Comparison of ENCODE assay signal across 24 cellular contexts in genomic region chr22:29011868-29012428, GRCh38. TPM values are rescaled to one million over a fixed set of nuclear protein-coding genes. Genes with fewer than 3 reads are reported as not detected.
DNase-seq lines count a peak whose midpoint lies in the region; ATAC-seq, FAIRE-seq and TF ChIP-seq lines count a peak whose summit lies in the region.
"Had no signal": no experiment of that assay in that cellular context is flagged by ENCODE, and none has a peak within 500 bp of the region (broad histone marks: within the 10 kb centered on the region; RNA-seq: fewer than 3 reads in every experiment).

No MANE protein-coding gene starts in this region.

- no peak overlapping the region for H4K91ac ChIP-seq in H1 (replicated peaks; ENCODE audit: insufficient read length, low read length)

- POLR2A ChIA-PET in WTC11 (lab: Charles Lee) (interaction anchor here (0.6 kb wide), 1 partner anchor 8 kb away, joined by 3 read pairs; no protein-coding TSS in a partner anchor), H1 (lab: Charles Lee; ENCODE audit: partially characterized antibody) (interaction anchor here (1.0 to 1.5 kb wide), 2 partner anchors 9 to 94 kb away, joined by 3 to 6 read pairs; no protein-coding TSS in a partner anchor)

- 0 out of 2 replicates have a peak overlapping the region, but pooled peaks have one; percentile 33 for H2AK5ac ChIP-seq in H1 (ENCODE audit: low read depth, low read length)

- peaks cover 7% of the 10 kb centered on the region; the same call in 1 of the 2 replicates for H3K36me3 Mint-ChIP-seq in WTC11

- no peak for TF ChIP-seq EP300 in H1 (IDR thresholded peaks at IDR 0.05; ENCODE audit: borderline replicate concordance in 1 of 2, low read depth in 2 of 2, low read length in 2 of 2)

- peak overlapping the region; percentile 8 for H4K5ac ChIP-seq in H1 (ENCODE audit: insufficient read length, low read depth, low read length)

- H3K27ac ChIP-seq in H1 (ENCODE audit: low read depth, low read length) (no peak overlapping the region), temporal lobe (ENCODE audit: low read depth, low read length) (peak overlapping the region; percentile 54)
- H3K27ac ChIP-seq: neutrophil, uterus had no signal

- H3K9me3 ChIP-seq in H1 (ENCODE audit: insufficient read depth in 2 of 2, low read depth in 1 of 2, low read length in 1 of 2) (no peaks in the 10 kb centered on the region), mucosa of stomach (ENCODE audit: control insufficient read depth, low read length) (no peaks in the 10 kb centered on the region)
- H3K9me3 ChIP-seq: neutrophil, SK-N-SH, uterus had no signal

- peaks cover 79% of the 10 kb centered on the region for H3K4me1 Mint-ChIP-seq in WTC11

- no peak for FAIRE-seq in H1 (lab: Jason Lieb, UNC)
- FAIRE-seq: colon, endometrium, H54 had no signal

- no peak overlapping the region for H2BK5ac ChIP-seq in H1 (ENCODE audit: low read depth, low read length)

- 0 out of 8 replicates have a peak, but pooled peaks cover 0 to 3% (median 0%) of the 10 kb centered on the region in 4 experiments for H3K36me3 ChIP-seq in H1 (ENCODE audit: control insufficient read depth in 2 of 4, insufficient read depth in 4 of 4, low read length in 3 of 4)
- no peaks in the 10 kb centered on the region for H3K36me3 ChIP-seq in mucosa of stomach (ENCODE audit: control insufficient read depth, insufficient read depth, low read length)
- H3K36me3 ChIP-seq: neutrophil, uterus had no signal

- no peaks in the 10 kb centered on the region for H3K27me3 Mint-ChIP-seq in WTC11 (ENCODE audit: low read depth)

- H3K23ac ChIP-seq in H1 (ENCODE audit: insufficient read length), result no peak overlapping the region

- WGBS in H1 (ENCODE audit: extremely low coverage in 1 of 2, insufficient coverage in 1 of 2, insufficient read length in 1 of 2, insufficient replicate concordance in 2 of 2, low coverage in 1 of 2, low lambda C conversion rate in 2 of 2, missing lambda C conversion rate in 1 of 2), 2 experiments, result 80% methylated on average over 8 of the region's 8 CpGs; no CpG with 5 or more reads in 1 of the 2 experiments

- peaks cover 5 to 25% (median 10%) of the 10 kb centered on the region in 4 experiments; a peak in 5 of 7 replicates for H3K4me1 ChIP-seq in H1 (replicated peaks in 1 of 4; ENCODE audit: control insufficient read depth in 3 of 4, insufficient read depth in 4 of 4, low read length in 3 of 4)
- H3K4me1 ChIP-seq in mucosa of stomach (ENCODE audit: control insufficient read depth, insufficient read depth, low read length), result peaks cover 25% of the 10 kb centered on the region

- no peak overlapping the region for H2BK12ac ChIP-seq in H1 (ENCODE audit: low read depth, low read length)

- no peak overlapping the region for H3K14ac ChIP-seq in H1 (ENCODE audit: insufficient read length)

- H3K9ac ChIP-seq in H1 (replicated peaks in 1 of 4; ENCODE audit: extremely low read depth in 1 of 4, low read depth in 3 of 4, low read length in 3 of 4), result no peak overlapping the region
- H3K9ac ChIP-seq in mucosa of stomach (ENCODE audit: low read length), result peak overlapping the region; percentile 35
- H3K9ac ChIP-seq: SK-N-SH had no signal

- peaks cover 2 to 58% of the 10 kb centered on the region in 2 experiments; a peak in 2 of 4 replicates for H3K79me2 ChIP-seq in H1 (ENCODE audit: control insufficient read depth in 1 of 2, insufficient read depth in 2 of 2, low read length in 2 of 2)

- DNase-seq in WTC11 (ENCODE audit: low spot score) (no peak), H1 (ENCODE audit: low read depth in 1 of 2, low spot score in 2 of 2) (no peak), islet precursor cell (no peak), SIG-M5 (lab: John Stamatoyannopoulos, UW) (no peak), cerebellar nuclear complex (lab: John Stamatoyannopoulos, UW) (no peak)
- DNase-seq: activated CD4-positive, alpha-beta T cell treated with anti-CD3 and anti-CD28 coated beads, Interleukin-2, amount 50 U/mL, for 1 hour; EL; NCI-H1694; NCI-H526 treated with DMSO at 0.1 percent for 48 hours; retina; SK-N-SH; stimulated activated naive CD8-positive, alpha-beta T cell treated with anti-CD3 and anti-CD28 coated beads, Interleukin-15, amount 100 ng/mL, for 72 hours; uterus had no signal

- no peaks in the 10 kb centered on the region; a peak in 1 of 7 replicates for H3K27me3 ChIP-seq in H1 (replicated peaks in 1 of 4; ENCODE audit: control insufficient read depth in 3 of 4, extremely low read depth in 1 of 4, insufficient read depth in 3 of 4, low read length in 3 of 4)
- H3K27me3 ChIP-seq in mucosa of stomach (ENCODE audit: control insufficient read depth, insufficient read depth, low read length), result no peaks in the 10 kb centered on the region
- H3K27me3 ChIP-seq: uterus had no signal

- H3K56ac ChIP-seq in H1 (replicated peaks; ENCODE audit: insufficient read length, low read depth, low read length), result no peak overlapping the region

- no peak overlapping the region for H4K8ac ChIP-seq in H1 (ENCODE audit: extremely low read depth, insufficient read depth, low read length)

- peaks cover 3% of the 10 kb centered on the region; the same call in 1 of the 2 replicates for H3K79me1 ChIP-seq in H1 (ENCODE audit: low read depth, low read length)

- H3K23me2 ChIP-seq in H1 (ENCODE audit: low read depth, low read length), result no peaks in the 10 kb centered on the region

- TF ChIP-seq POLR2A in H1 (IDR thresholded peaks at IDR 0.05; ENCODE audit: control extremely low read depth in 1 of 2, low read depth in 2 of 2, low read length in 2 of 2) (no peak), GM18505 (IDR thresholded peaks at IDR 0.05; ENCODE audit: borderline replicate concordance, extremely low read depth, insufficient read depth, insufficient read length) (no peak)

- 0 out of 4 replicates have a peak overlapping the region, but pooled peaks of 1 of the 2 experiments have one; percentile 3 for H3K4me2 ChIP-seq in H1 (ENCODE audit: insufficient read depth in 1 of 2, low read depth in 2 of 2, low read length in 2 of 2)
- H3K4me2 ChIP-seq: SK-N-SH had no signal

- peak overlapping the region; percentile 81 for H3K27ac Mint-ChIP-seq in WTC11
- H3K27ac Mint-ChIP-seq: activated naive CD8-positive, alpha-beta T cell; activated T-helper 17 cell treated with anti-CD3 and anti-CD28 coated beads, Interleukin-2, amount 50 U/mL, for 72 hours; stimulated activated naive CD8-positive, alpha-beta T cell treated with anti-CD3 and anti-CD28 coated beads, Interleukin-15, amount 100 ng/mL, for 72 hours had no signal

- no peak overlapping the region for H3K4me3 Mint-ChIP-seq in WTC11
- H3K4me3 Mint-ChIP-seq: activated naive CD8-positive, alpha-beta T cell; activated T-helper 17 cell treated with anti-CD3 and anti-CD28 coated beads, Interleukin-2, amount 50 U/mL, for 72 hours; stimulated activated naive CD8-positive, alpha-beta T cell treated with anti-CD3 and anti-CD28 coated beads, Interleukin-15, amount 100 ng/mL, for 72 hours had no signal

- TF ChIP-seq RAD21 in H1 (IDR thresholded peaks at IDR 0.05 in 1 of 2, conservative IDR thresholded peaks at IDR 0.05 in 1 of 2; ENCODE audit: low read depth in 2 of 2, low read length in 2 of 2), result no peak

- no peaks in the 10 kb centered on the region; the same call in 1 of the 2 replicates for H3K9me3 Mint-ChIP-seq in WTC11
- H3K9me3 Mint-ChIP-seq: activated T-helper 17 cell treated with anti-CD3 and anti-CD28 coated beads, Interleukin-2, amount 50 U/mL, for 72 hours; stimulated activated naive CD8-positive, alpha-beta T cell treated with anti-CD3 and anti-CD28 coated beads, Interleukin-15, amount 100 ng/mL, for 72 hours had no signal

- no peak overlapping the region for H2BK120ac ChIP-seq in H1 (replicated peaks; ENCODE audit: low read depth, low read length)

- H2AFZ ChIP-seq in H1 (ENCODE audit: low read length), result no peak overlapping the region

- ATAC-seq in WTC11 (no peak), GM18505 (IDR thresholded peaks at IDR 0.05; ENCODE audit: unreplicated experiment) (no peak)
- ATAC-seq: activated T-helper 17 cell treated with anti-CD3 and anti-CD28 coated beads, Interleukin-2, amount 50 U/mL, for 72 hours; stimulated activated naive CD8-positive, alpha-beta T cell treated with anti-CD3 and anti-CD28 coated beads, Interleukin-15, amount 100 ng/mL, for 72 hours had no signal

- H3K4me3 ChIP-seq in H1 (ENCODE audit: extremely low read depth in 1 of 4, insufficient read depth in 2 of 4, low read depth in 3 of 4, low read length in 4 of 4) (no peak overlapping the region), mucosa of stomach (ENCODE audit: low read length) (no peak overlapping the region)
- H3K4me3 ChIP-seq: uterus had no signal

- CTCF ChIA-PET in WTC11 (lab: Charles Lee), result interaction anchor here (2.0 kb wide), 1 partner anchor 29 kb away, joined by 9 read pairs; no protein-coding TSS in a partner anchor
- CTCF ChIA-PET in H1 (lab: Charles Lee; ENCODE audit: partially characterized antibody), result interaction anchor here (0.5 to 5.2 kb wide), 6 partner anchors 17 to 198 kb away, joined by 3 to 37 read pairs (median 4); no protein-coding TSS in a partner anchor

- no peak for TF ChIP-seq CTCF in WTC11 (IDR thresholded peaks at IDR 0.05)
- no peak for TF ChIP-seq CTCF in H1 (IDR thresholded peaks at IDR 0.05; ENCODE audit: control extremely low read depth in 1 of 3, insufficient read depth in 1 of 3, low read depth in 1 of 3, low read length in 3 of 3)

- H2BK15ac ChIP-seq in H1 (ENCODE audit: low read length), result no peak overlapping the region

- H2BK20ac ChIP-seq in H1 (ENCODE audit: low read length), result no peak overlapping the region

- no peak overlapping the region for H3K18ac ChIP-seq in H1 (ENCODE audit: extremely low read depth, low read length)

- peaks cover 0 to 2% of the 10 kb centered on the region in 2 experiments for H4K20me1 ChIP-seq in H1 (replicated peaks in 1 of 2; ENCODE audit: control insufficient read depth in 1 of 2, insufficient read depth in 2 of 2, low read length in 2 of 2)

- no peak overlapping the region for H3K4ac ChIP-seq in H1 (replicated peaks; ENCODE audit: insufficient read length, low read depth, low read length)

TF ChIP-seq in WTC11, 78 proteins besides CTCF, POLR2A, EP300 and RAD21 (continues in another document):
- TF ChIP-seq SMAD3 (CRISPR knock-in tag; IDR thresholded peaks at IDR 0.05; ENCODE audit: borderline replicate concordance) (no peak), NFE2L1 (CRISPR knock-in tag; IDR thresholded peaks at IDR 0.05) (no peak)

TF ChIP-seq in H1, 55 proteins besides CTCF, POLR2A, EP300 and RAD21 (continues in another document):
- no peak for TF ChIP-seq JUN (IDR thresholded peaks at IDR 0.05; ENCODE audit: low read depth, low read length)

RNA-seq across cellular contexts. Expression of gene C22orf31, which starts 49.7 kb away (rescaled TPM):
- total RNA-seq in WTC11 (2021) (not detected in 3 replicates), temporal lobe (not detected)
- not detected in 2 replicates for total RNA-seq in H1 (2021; fragmentation: NEBNext Ultra II Directional; extraction: Animal tissue kit (Norgen Biotek cat#: 25700))
- not detected in 2 replicates for polyA plus RNA-seq in H1 (2011; rRNA removed)
- polyA plus RNA-seq in H1 (2011; cell fraction: cytosol; rRNA removed), result not detected
- not detected for polyA plus RNA-seq in H1 (2011; cell fraction: nucleus; rRNA removed)
- not detected in 4 replicates for polyA plus RNA-seq in H1 (2012, experiment 1 of 2)
- polyA plus RNA-seq in H1 (2012, experiment 2 of 2), result not detected
- polyA plus RNA-seq in H1 (2013, experiment 1 of 2), result not detected
- polyA plus RNA-seq in H1 (2013, experiment 2 of 2), result not detected
- polyA minus RNA-seq in H1 (2011; rRNA and poly(A)+ RNA removed), result not detected in 2 replicates
- polyA minus RNA-seq in H1 (2011; cell fraction: cytosol; rRNA and poly(A)+ RNA removed), result not detected
- not detected for polyA minus RNA-seq in H1 (2011; cell fraction: nucleus; rRNA and poly(A)+ RNA removed)
- total RNA-seq: activated T-helper 17 cell treated with anti-CD3 and anti-CD28 coated beads, Interleukin-2, amount 50 U/mL, for 72 hours; RPMI7951; T-helper 2 cell treated with Interferon-gamma antibody and Interleukin-4, amounts not matched to agents 100 ng/mL and 5 ng/mL, for 36 hours; uterus had no signal
- polyA plus RNA-seq: SK-N-SH had no signal
